In the genomic region with DNA sequence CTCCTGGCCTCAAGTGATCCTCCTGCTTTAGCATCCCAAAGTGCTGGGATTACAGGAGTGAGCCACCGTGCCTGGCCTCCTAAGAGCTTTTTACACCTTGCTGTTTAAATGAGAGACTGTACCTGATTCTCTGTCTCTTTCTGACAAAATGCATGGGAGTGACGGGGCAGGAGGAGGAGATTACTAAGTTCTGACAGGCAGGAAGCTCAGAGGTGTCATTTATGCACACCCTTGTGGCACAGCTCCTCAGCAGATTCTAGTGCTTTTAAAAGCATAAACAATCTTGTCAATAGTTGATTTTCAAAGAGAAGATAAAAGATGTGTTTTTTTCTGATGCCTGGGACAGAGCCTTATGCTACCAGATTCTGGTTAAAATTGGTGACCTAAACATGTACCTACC, we compare ENCODE assay signal across 14 cellular contexts.
"Had no signal": no experiment of that assay in that cellular context is flagged by ENCODE, and none has a peak within 500 bp of the region (broad histone marks: within the 10 kb centered on the region; RNA-seq: fewer than 3 reads in every experiment).

No MANE protein-coding gene starts in this region.

- DNase-seq: activated CD4-positive, alpha-beta T cell treated with anti-CD3 and anti-CD28 coated beads, Interleukin-2, amount 50 U/mL, for 48 hours; activated CD4-positive, CD25-positive, alpha-beta regulatory T cell treated with anti-CD3 and anti-CD28 coated beads, Interleukin-2, amount 50 U/mL, for 72 hours; activated CD8-positive, alpha-beta memory T cell treated with anti-CD3 and anti-CD28 coated beads, Interleukin-2, amount 10 ng/mL, durations not matched to agents 7 days and 5 days; activated effector memory CD4-positive, alpha-beta T cell treated with anti-CD3 and anti-CD28 coated beads, Interleukin-2, amount 50 U/mL, for 16 hours; activated T-cell treated with anti-CD3 and anti-CD28 coated beads, Interleukin-2, amount 50 U/mL, for 24 hours; effector memory CD8-positive, alpha-beta T cell; left ventricle myocardium inferior; mesenchymal stem cell; ovary; stimulated activated CD4-positive, alpha-beta T cell treated with anti-CD3 and anti-CD28 coated beads, Interleukin-4, amount 100 ng/mL, for 1 hour; stimulated activated naive CD8-positive, alpha-beta T cell treated with anti-CD3 and anti-CD28 coated beads, Interleukin-15, amount 100 ng/mL, for 72 hours had no signal

- H3K27me3 ChIP-seq: ovary had no signal

- H3K36me3 ChIP-seq: gastroesophageal sphincter, left ventricle myocardium inferior, ovary, thoracic aorta had no signal

- FAIRE-seq: keratinocyte had no signal

- H3K4me1 ChIP-seq: gastroesophageal sphincter, left ventricle myocardium inferior had no signal

- H3K9me3 ChIP-seq: gastroesophageal sphincter, left ventricle myocardium inferior, ovary, thoracic aorta had no signal

- ATAC-seq: activated CD8-positive, alpha-beta memory T cell treated with anti-CD3 and anti-CD28 coated beads, Interleukin-2, amount 10 ng/mL, durations not matched to agents 7 days and 5 days; effector memory CD8-positive, alpha-beta T cell; gastroesophageal sphincter; stimulated activated naive CD8-positive, alpha-beta T cell treated with anti-CD3 and anti-CD28 coated beads, Interleukin-15, amount 100 ng/mL, for 72 hours had no signal

- H3K27ac ChIP-seq: gastroesophageal sphincter, left ventricle myocardium inferior, ovary, thoracic aorta had no signal

- H3K4me3 ChIP-seq: gastroesophageal sphincter, left ventricle myocardium inferior, ovary, thoracic aorta had no signal
